ENCODE assay signal across 25 cellular contexts in the genomic region with DNA sequence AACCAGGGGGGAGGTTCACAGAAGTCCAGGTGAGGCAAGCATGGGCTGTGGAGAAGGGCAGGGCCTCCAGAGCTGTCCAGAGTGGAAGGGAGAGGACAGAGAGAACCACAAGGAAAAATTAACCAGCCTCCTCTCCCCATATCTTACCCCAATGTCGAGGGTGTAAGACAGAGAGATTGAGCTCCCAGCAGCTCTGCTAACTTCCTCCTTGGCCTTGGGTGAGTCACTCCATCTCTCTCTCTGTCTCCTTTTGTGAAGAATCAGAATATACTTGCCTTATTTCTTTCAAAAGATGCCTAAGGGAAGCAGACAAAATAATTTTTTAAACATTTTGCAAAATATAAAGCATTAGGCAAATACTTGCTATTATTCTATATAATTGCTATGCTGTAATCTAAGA. TPM values are rescaled to one million over a fixed set of nuclear protein-coding genes. Genes with fewer than 3 reads are reported as not detected.
A peak's percentile ranks its signal among the peaks of the same experiment; 100 is the strongest.
DNase-seq lines count a peak whose midpoint lies in the region; ATAC-seq lines count a peak whose summit lies in the region.
"Had no signal": no experiment of that assay in that cellular context is flagged by ENCODE, and none has a peak within 500 bp of the region (broad histone marks: within the 10 kb centered on the region; RNA-seq: fewer than 3 reads in every experiment).

No MANE protein-coding gene starts in this region.

- peaks cover 25% of the 10 kb centered on the region for H3K4me1 Mint-ChIP-seq in activated CD8-positive, alpha-beta memory T cell treated with anti-CD3 and anti-CD28 coated beads, Interleukin-2, amount 10 ng/mL, durations not matched to agents 7 days and 5 days
- peaks cover 59% of the 10 kb centered on the region for H3K4me1 Mint-ChIP-seq in central memory CD8-positive, alpha-beta T cell
- no peaks in the 10 kb centered on the region for H3K4me1 Mint-ChIP-seq in stimulated activated memory B cell treated with anti-CD40 and anti-IgM and Interleukin-4, amounts not matched to agents 10 μg/mL and 1 μg/mL and 100 μg/mL, for 72 hours

- peaks cover 32% of the 10 kb centered on the region for H3K27me3 Mint-ChIP-seq in activated CD8-positive, alpha-beta memory T cell treated with anti-CD3 and anti-CD28 coated beads, Interleukin-2, amount 10 ng/mL, durations not matched to agents 7 days and 5 days
- H3K27me3 Mint-ChIP-seq in central memory CD8-positive, alpha-beta T cell, result no peaks in the 10 kb centered on the region
- H3K27me3 Mint-ChIP-seq in stimulated activated memory B cell treated with anti-CD40 and anti-IgM and Interleukin-4, amounts not matched to agents 10 μg/mL and 1 μg/mL and 100 μg/mL, for 72 hours, result peaks cover 74% of the 10 kb centered on the region

- peak; percentile 89 for ATAC-seq in activated CD8-positive, alpha-beta memory T cell treated with anti-CD3 and anti-CD28 coated beads, Interleukin-2, amount 10 ng/mL, durations not matched to agents 7 days and 5 days
- peak; percentile 81 for ATAC-seq in central memory CD8-positive, alpha-beta T cell (replicated peaks; ENCODE audit: extremely low read depth, poor library complexity, severe bottlenecking)
- peak; percentile 20 for ATAC-seq in stimulated activated memory B cell treated with anti-CD40 and anti-IgM and Interleukin-4, amounts not matched to agents 10 μg/mL and 1 μg/mL and 100 μg/mL, for 72 hours
- ATAC-seq: Panc1 had no signal

- H3K4me3 Mint-ChIP-seq in activated CD8-positive, alpha-beta memory T cell treated with anti-CD3 and anti-CD28 coated beads, Interleukin-2, amount 10 ng/mL, durations not matched to agents 7 days and 5 days, result no peak overlapping the region
- peak overlapping the region; percentile 67 for H3K4me3 Mint-ChIP-seq in central memory CD8-positive, alpha-beta T cell
- H3K4me3 Mint-ChIP-seq in stimulated activated memory B cell treated with anti-CD40 and anti-IgM and Interleukin-4, amounts not matched to agents 10 μg/mL and 1 μg/mL and 100 μg/mL, for 72 hours, result no peak overlapping the region
- H3K4me3 Mint-ChIP-seq: activated T-helper 1 cell treated with anti-CD3 and anti-CD28 coated beads, Interleukin-12 subunit alpha, Interleukin-12 subunit beta, Interleukin-2, Interleukin-4 antibody, amounts not matched to agents 30 ng/mL and 10 ng/mL and 1 ng/mL, durations not matched to agents 14 hours and 24 hours and 36 hours had no signal

- DNase-seq in activated CD8-positive, alpha-beta memory T cell treated with anti-CD3 and anti-CD28 coated beads, Interleukin-2, amount 10 ng/mL, durations not matched to agents 7 days and 5 days, result peak; percentile 46
- no peak for DNase-seq in activated CD8-positive, alpha-beta memory T cell treated with anti-CD3 and anti-CD28 coated beads, Interleukin-2, amount 50 U/mL, for 48 hours
- DNase-seq in NOMO-1 treated with dmso at 0.1 percent for 144 hours (lab: John Stamatoyannopoulos, UW; ENCODE audit: unreplicated experiment), result peak; percentile 6
- DNase-seq in central memory CD8-positive, alpha-beta T cell (ENCODE audit: low spot score in 2 of 2), result peak in 1 of 2 donors; percentile 14
- DNase-seq in AML-193 (lab: John Stamatoyannopoulos, UW), result no peak
- DNase-seq in NCI-H82 treated with DMSO at 0.1 percent for 48 hours (lab: John Stamatoyannopoulos, UW; ENCODE audit: unreplicated experiment), result no peak
- DNase-seq in NCI-H69 (lab: John Stamatoyannopoulos, UW), result no peak
- DNase-seq: activated CD8-positive, alpha-beta memory T cell treated with anti-CD3 and anti-CD28 coated beads for 24 hours; Caco-2; DMS79 treated with DMSO at 0.1 percent for 48 hours; glutamatergic neuron; NCI-H1105; NCI-H2029; NCI-H82; SHP77 treated with DMSO at 0.1 percent for 48 hours; stimulated activated CD4-positive, alpha-beta T cell treated with anti-CD3 and anti-CD28 coated beads, Interleukin-15, amount 100 ng/mL, for 24 hours; trophoblast cell had no signal

- CTCF ChIA-PET in activated CD8-positive, alpha-beta memory T cell treated with anti-CD3 and anti-CD28 coated beads, Interleukin-2, amount 10 ng/mL, durations not matched to agents 7 days and 5 days (lab: Charles Lee), result interaction anchor here (1.0 to 2.4 kb wide), 4 partner anchors 8 to 240 kb away, joined by 3 to 7 read pairs (median 4); no protein-coding TSS in a partner anchor

- H3K9me3 Mint-ChIP-seq in activated CD8-positive, alpha-beta memory T cell treated with anti-CD3 and anti-CD28 coated beads, Interleukin-2, amount 10 ng/mL, durations not matched to agents 7 days and 5 days (ENCODE audit: low read depth), result no peaks in the 10 kb centered on the region
- no peaks in the 10 kb centered on the region for H3K9me3 Mint-ChIP-seq in central memory CD8-positive, alpha-beta T cell
- H3K9me3 Mint-ChIP-seq in stimulated activated memory B cell treated with anti-CD40 and anti-IgM and Interleukin-4, amounts not matched to agents 10 μg/mL and 1 μg/mL and 100 μg/mL, for 72 hours, result no peaks in the 10 kb centered on the region
- H3K9me3 Mint-ChIP-seq: activated naive CD4-positive, alpha-beta T cell treated with anti-CD3 and anti-CD28 coated beads, Interleukin-2, amount 50 U/mL, for 72 hours; activated T-helper 1 cell treated with anti-CD3 and anti-CD28 coated beads, Interleukin-12 subunit alpha, Interleukin-12 subunit beta, Interleukin-2, Interleukin-4 antibody, amounts not matched to agents 30 ng/mL and 10 ng/mL and 1 ng/mL, durations not matched to agents 14 hours and 24 hours and 36 hours had no signal

- H3K36me3 Mint-ChIP-seq in activated CD8-positive, alpha-beta memory T cell treated with anti-CD3 and anti-CD28 coated beads, Interleukin-2, amount 10 ng/mL, durations not matched to agents 7 days and 5 days, result no peaks in the 10 kb centered on the region
- H3K36me3 Mint-ChIP-seq in central memory CD8-positive, alpha-beta T cell (ENCODE audit: insufficient read depth), result peaks cover 3% of the 10 kb centered on the region
- no peaks in the 10 kb centered on the region for H3K36me3 Mint-ChIP-seq in stimulated activated memory B cell treated with anti-CD40 and anti-IgM and Interleukin-4, amounts not matched to agents 10 μg/mL and 1 μg/mL and 100 μg/mL, for 72 hours
- H3K36me3 Mint-ChIP-seq: activated naive CD4-positive, alpha-beta T cell treated with anti-CD3 and anti-CD28 coated beads, Interleukin-2, amount 50 U/mL, for 72 hours had no signal

- H3K27ac Mint-ChIP-seq in activated CD8-positive, alpha-beta memory T cell treated with anti-CD3 and anti-CD28 coated beads, Interleukin-2, amount 10 ng/mL, durations not matched to agents 7 days and 5 days, result peak overlapping the region; percentile 74
- peak overlapping the region; percentile 88 for H3K27ac Mint-ChIP-seq in central memory CD8-positive, alpha-beta T cell (ENCODE audit: low read depth)
- no peak overlapping the region for H3K27ac Mint-ChIP-seq in stimulated activated memory B cell treated with anti-CD40 and anti-IgM and Interleukin-4, amounts not matched to agents 10 μg/mL and 1 μg/mL and 100 μg/mL, for 72 hours
- H3K27ac Mint-ChIP-seq: activated naive CD4-positive, alpha-beta T cell treated with anti-CD3 and anti-CD28 coated beads, Interleukin-2, amount 50 U/mL, for 72 hours; activated T-helper 1 cell treated with anti-CD3 and anti-CD28 coated beads, Interleukin-12 subunit alpha, Interleukin-12 subunit beta, Interleukin-2, Interleukin-4 antibody, amounts not matched to agents 30 ng/mL and 10 ng/mL and 1 ng/mL, durations not matched to agents 14 hours and 24 hours and 36 hours had no signal

RNA-seq across cellular contexts. Expression of a gene that starts 58.3 kb away (rescaled TPM):
- total RNA-seq in activated CD8-positive, alpha-beta memory T cell treated with anti-CD3 and anti-CD28 coated beads, Interleukin-2, amount 10 ng/mL, durations not matched to agents 7 days and 5 days, result not detected
- total RNA-seq: A172; activated naive CD4-positive, alpha-beta T cell treated with anti-CD3 and anti-CD28 coated beads, Interleukin-2, amount 50 U/mL, for 72 hours; activated T-helper 1 cell treated with anti-CD3 and anti-CD28 coated beads, Interleukin-12 subunit alpha, Interleukin-12 subunit beta, Interleukin-2, Interleukin-4 antibody, amounts not matched to agents 30 ng/mL and 10 ng/mL and 1 ng/mL, durations not matched to agents 14 hours and 24 hours and 36 hours; dermis microvascular lymphatic vessel endothelial cell; kidney epithelial cell; posterior vena cava had no signal

Comparison
In these comparisons a context has a peak if more than half of its experiments do, and no peak if none do; other contexts are left out.
1. DNase-seq: peak in activated CD8-positive, alpha-beta memory T cell treated with anti-CD3 and anti-CD28 coated beads, Interleukin-2, amount 10 ng/mL, durations not matched to agents 7 days and 5 days (single experiment) and NOMO-1 treated with dmso at 0.1 percent for 144 hours (single experiment); none in activated CD8-positive, alpha-beta memory T cell treated with anti-CD3 and anti-CD28 coated beads, Interleukin-2, amount 50 U/mL, for 48 hours (single experiment), AML-193 (0 of 2), NCI-H82 treated with DMSO at 0.1 percent for 48 hours (single experiment) and NCI-H69 (single experiment).
2. ATAC-seq: peak in every context shown above with its lines; median percentile 89 in activated CD8-positive, alpha-beta memory T cell treated with anti-CD3 and anti-CD28 coated beads, Interleukin-2, amount 10 ng/mL, durations not matched to agents 7 days and 5 days; 81 in central memory CD8-positive, alpha-beta T cell; 20 in stimulated activated memory B cell treated with anti-CD40 and anti-IgM and Interleukin-4, amounts not matched to agents 10 μg/mL and 1 μg/mL and 100 μg/mL, for 72 hours.